In genomic region chr9:18820566-18821095, GRCh38 we compare ENCODE assay signal across 21 cellular contexts.
"Had no signal": no experiment of that assay in that cellular context is flagged by ENCODE, and none has a peak within 500 bp of the region (broad histone marks: within the 10 kb centered on the region; RNA-seq: fewer than 3 reads in every experiment).

No MANE protein-coding gene starts in this region.

- H3K4me2 ChIP-seq: KMS-11 had no signal

- DNase-seq: MV-4-11, NCI-H1048, NCI-H1105, NCI-H1417, NCI-H1436 treated with DMSO at 0.1 percent for 48 hours, NCI-H1694, NCI-H187 treated with DMSO at 0.1 percent for 48 hours, NCI-H2029 treated with DMSO at 0.1 percent for 48 hours, NCI-H2171 treated with DMSO at 0.1 percent for 48 hours, NCI-H345, NCI-H446 treated with DMSO at 0.1 percent for 48 hours, NCI-H774, Right ventricle myocardium superior, RPMI8226, SIG-M5 had no signal

- H3K4me3 ChIP-seq: SJSA1, SK-N-MC had no signal

- H3K27me3 ChIP-seq: SJSA1 had no signal

- H3K9ac ChIP-seq: KMS-11 had no signal

- H3K36me3 ChIP-seq: SJSA1 had no signal

- H3K9me3 ChIP-seq: SJSA1 had no signal

- H3K27ac ChIP-seq: HL-60, KMS-11, SJSA1, SK-N-MC had no signal

- FAIRE-seq: HTR-8/SVneo, RCC 7860 had no signal

- H3K4me1 ChIP-seq: SJSA1 had no signal
